ENCODE assay signal across 1 cellular context in the genomic region with DNA sequence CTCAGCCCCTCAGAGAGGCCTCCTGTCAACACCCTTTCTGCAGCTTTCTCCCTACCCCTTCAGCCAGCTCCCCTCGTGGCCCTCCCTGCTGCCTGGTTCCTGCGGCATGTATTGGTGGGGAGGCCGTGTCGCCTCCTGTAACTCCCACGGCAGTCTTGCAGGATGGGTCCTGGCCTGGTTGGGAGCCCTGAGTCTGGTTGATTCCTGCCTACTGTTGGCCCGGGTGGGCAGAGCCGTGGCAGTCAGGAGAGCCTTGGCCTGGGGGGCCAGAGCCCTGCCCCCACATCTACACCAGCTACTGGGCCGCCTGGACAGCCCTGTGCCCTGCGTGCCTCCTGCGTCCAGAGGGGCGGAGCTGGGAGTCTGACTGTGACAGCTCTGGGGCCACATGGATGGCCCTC.
TF ChIP-seq lines count a peak whose summit lies in the region.

No MANE protein-coding gene starts in this region.

TF ChIP-seq in H1, 55 proteins besides CTCF, POLR2A, EP300 and RAD21:
- no peak for TF ChIP-seq EGR1 (IDR thresholded peaks at IDR 0.05; ENCODE audit: borderline replicate concordance, low read depth, low read length)
- no peak for TF ChIP-seq YY1 (IDR thresholded peaks at IDR 0.05; ENCODE audit: low read depth, low read length)
- no peak for TF ChIP-seq SIN3A (conservative IDR thresholded peaks at IDR 0.05 in 1 of 2, IDR thresholded peaks at IDR 0.05 in 1 of 2; ENCODE audit: low read depth in 1 of 2, low read length in 2 of 2)
- no peak for TF ChIP-seq POU5F1 (IDR thresholded peaks at IDR 0.05; ENCODE audit: low read depth, low read length)
- TF ChIP-seq CEBPB (IDR thresholded peaks at IDR 0.05; ENCODE audit: low read depth, low read length) = no peak
- no peak for TF ChIP-seq BRCA1 (IDR thresholded peaks at IDR 0.05; ENCODE audit: low read depth, low read length)
- no peak for TF ChIP-seq NANOG (IDR thresholded peaks at IDR 0.05; ENCODE audit: insufficient read depth, low read depth, low read length, poor library complexity, severe bottlenecking)
- TF ChIP-seq BCL11A (IDR thresholded peaks at IDR 0.05; ENCODE audit: low read depth in 2 of 2, low read length in 2 of 2) = no peak
- TF ChIP-seq, protein P1, sequence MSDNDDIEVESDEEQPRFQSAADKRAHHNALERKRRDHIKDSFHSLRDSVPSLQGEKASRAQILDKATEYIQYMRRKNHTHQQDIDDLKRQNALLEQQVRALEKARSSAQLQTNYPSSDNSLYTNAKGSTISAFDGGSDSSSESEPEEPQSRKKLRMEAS (IDR thresholded peaks at IDR 0.05) = no peak
- no peak for TF ChIP-seq SP4 (IDR thresholded peaks at IDR 0.05; ENCODE audit: low read length)
- no peak for TF ChIP-seq CBX5 (IDR thresholded peaks at IDR 0.05; ENCODE audit: low read depth, low read length)
- TF ChIP-seq KDM1A (IDR thresholded peaks at IDR 0.05; ENCODE audit: borderline replicate concordance, low read length) = no peak
- TF ChIP-seq GTF2F1 (IDR thresholded peaks at IDR 0.05; ENCODE audit: borderline replicate concordance, low read depth, low read length) = no peak
- no peak for TF ChIP-seq ZNF274 (IDR thresholded peaks at IDR 0.05; ENCODE audit: borderline replicate concordance, extremely low read depth, low read length)
- no peak for TF ChIP-seq BACH1 (IDR thresholded peaks at IDR 0.05; ENCODE audit: low read length)
- no peak for TF ChIP-seq NRF1 (IDR thresholded peaks at IDR 0.05; ENCODE audit: low read depth, low read length)
- TF ChIP-seq GABPA (IDR thresholded peaks at IDR 0.05; ENCODE audit: borderline replicate concordance, insufficient read depth, low read length) = no peak
